Comparison of ENCODE assay signal across 8 cellular contexts in the genomic region with DNA sequence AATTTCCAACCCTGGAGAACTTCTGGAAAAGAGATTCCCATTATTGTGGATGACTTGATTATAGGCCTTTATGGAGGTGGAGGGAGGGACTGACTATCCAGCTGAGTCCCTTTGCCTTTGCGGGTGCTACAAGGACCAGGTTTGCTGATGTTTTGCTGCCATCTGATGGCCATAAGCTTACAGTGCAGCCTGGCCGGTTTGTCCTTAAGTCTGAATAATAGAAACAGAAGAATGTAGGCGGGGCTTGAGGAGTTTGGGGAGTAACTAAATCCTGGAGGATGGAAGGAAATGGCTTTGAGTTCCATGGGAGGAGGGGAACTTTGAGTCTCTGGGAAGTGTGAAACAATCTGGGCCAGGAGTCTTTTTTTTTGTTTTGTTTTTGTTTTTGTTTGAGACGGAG. TPM values are rescaled to one million over a fixed set of nuclear protein-coding genes. Genes with fewer than 3 reads are reported as not detected.
A peak's percentile ranks its signal among the peaks of the same experiment; 100 is the strongest.
DNase-seq lines count a peak whose midpoint lies in the region; ATAC-seq, FAIRE-seq and TF ChIP-seq lines count a peak whose summit lies in the region.

No MANE protein-coding gene starts in this region.

- H3K4me1 Mint-ChIP-seq in activated B cell treated with CpG ODN at 0.5 μM for 24 hours: peaks cover 3% of the 10 kb centered on the region

- FAIRE-seq in kidney (lab: Jason Lieb, UNC): peak; percentile 98

- H3K9me3 ChIP-seq in kidney (ENCODE audit: control insufficient read depth in 1 of 2, low read length in 2 of 2): no peaks in the 10 kb centered on the region

- no peak overlapping the region for H3K27ac ChIP-seq in kidney (ENCODE audit: low read depth in 2 of 2, low read length in 2 of 2)

- H3K4me1 ChIP-seq in kidney (ENCODE audit: control insufficient read depth in 1 of 2, insufficient read depth in 1 of 2, low read depth in 1 of 2, low read length in 2 of 2): peaks cover 0 to 4% of the 10 kb centered on the region in 2 donors

- POLR2A ChIA-PET in activated B cell treated with CpG ODN at 0.5 μM for 24 hours (lab: Charles Lee): interaction anchor here (0.6 kb wide), 1 partner anchor 1020 kb away, joined by 3 read pairs; no protein-coding TSS in a partner anchor

- CTCF ChIA-PET in activated B cell treated with CpG ODN at 0.5 μM for 24 hours (lab: Charles Lee): interaction anchor here (0.8 to 14.1 kb wide), 40 partner anchors 9 to 948 kb away, joined by 3 to 276 read pairs (median 5); partner anchors contain the start of gene KIRREL1

- no peak overlapping the region for H3K4me3 Mint-ChIP-seq in activated B cell treated with CpG ODN at 0.5 μM for 24 hours

- H3K36me3 Mint-ChIP-seq in activated B cell treated with CpG ODN at 0.5 μM for 24 hours (ENCODE audit: low read depth): no peaks in the 10 kb centered on the region

- TF ChIP-seq CTCF in activated B cell treated with CpG ODN at 0.5 μM for 24 hours (IDR thresholded peaks at IDR 0.05) (peak; percentile 25), cardiac fibroblast (IDR thresholded peaks at IDR 0.05; ENCODE audit: low read depth, low read length) (peak; percentile 93), kidney (IDR thresholded peaks at IDR 0.05; ENCODE audit: borderline replicate concordance, extremely low read depth, insufficient read depth) (peak; percentile 99)

- H3K9ac ChIP-seq in kidney (ENCODE audit: low read length in 2 of 2): no peak overlapping the region

- DNase-seq in 8988T: peak; percentile 53
- peak; percentile 80 for DNase-seq in NCI-H226
- peak; percentile 49 for DNase-seq in activated B cell treated with CpG ODN at 0.5 μM for 24 hours
- peak; percentile 97 to 98 for DNase-seq in cardiac fibroblast (ENCODE audit: low read depth in 2 of 2)
- peak; percentile 89 for DNase-seq in kidney
- peak; percentile 65 for DNase-seq in stimulated activated CD4-positive, alpha-beta T cell treated with anti-CD3 and anti-CD28 coated beads, Interleukin-2, amount 100 ng/mL, for 48 hours

- H3K27ac Mint-ChIP-seq in activated B cell treated with CpG ODN at 0.5 μM for 24 hours: no peak overlapping the region

- H3K4me3 ChIP-seq in cardiac fibroblast (replicated peaks in 1 of 2; ENCODE audit: low read depth in 2 of 2, low read length in 2 of 2) (no peak overlapping the region), kidney (ENCODE audit: low read length in 2 of 2) (no peak overlapping the region)

- peak; percentile 65 for ATAC-seq in GM18508 (IDR thresholded peaks at IDR 0.05; ENCODE audit: insufficient read depth, unreplicated experiment)
- peak; percentile 78 for ATAC-seq in HG03103 (IDR thresholded peaks at IDR 0.05; ENCODE audit: low read depth, unreplicated experiment)
- peak; percentile 96 for ATAC-seq in activated B cell treated with CpG ODN at 0.5 μM for 24 hours (ENCODE audit: low read depth)

- peaks cover 16% of the 10 kb centered on the region for H3K27me3 Mint-ChIP-seq in activated B cell treated with CpG ODN at 0.5 μM for 24 hours

- intact Hi-C loops in activated B cell treated with CpG ODN at 0.5 μM for 24 hours (cut with micrococcal nuclease): loop anchor here (1.0 to 5.0 kb wide), 8 partner anchors 38 to 962 kb away; no protein-coding TSS in a partner anchor
- intact Hi-C loops in kidney (cut with DNase I): loop anchor here (5.0 kb wide), 1 partner anchor 148 kb away; no protein-coding TSS in a partner anchor

- H3K36me3 ChIP-seq in kidney (ENCODE audit: control insufficient read depth in 1 of 2, insufficient read depth in 2 of 2, low read length in 2 of 2): no peaks in the 10 kb centered on the region

- H3K9me3 Mint-ChIP-seq in activated B cell treated with CpG ODN at 0.5 μM for 24 hours: no peaks in the 10 kb centered on the region

RNA-seq across cellular contexts. Expression of gene CD1D, which starts 55.7 kb away (rescaled TPM):
- total RNA-seq in activated B cell treated with CpG ODN at 0.5 μM for 24 hours (4.6 and 5.0 TPM in 2 replicates), kidney (3.2 TPM)
- 0.77 TPM for polyA plus RNA-seq in kidney (ENCODE audit: insufficient read depth, low read depth, low replicate concordance)

Comparison
In these comparisons a context has a peak if more than half of its experiments do, and no peak if none do; other contexts are left out.
1. CTCF ChIP-seq: peak in every context shown above with its lines; median percentile 99 in kidney; 93 in cardiac fibroblast; 25 in activated B cell treated with CpG ODN at 0.5 μM for 24 hours.